ENCODE assay signal across 8 cellular contexts in the genomic region with DNA sequence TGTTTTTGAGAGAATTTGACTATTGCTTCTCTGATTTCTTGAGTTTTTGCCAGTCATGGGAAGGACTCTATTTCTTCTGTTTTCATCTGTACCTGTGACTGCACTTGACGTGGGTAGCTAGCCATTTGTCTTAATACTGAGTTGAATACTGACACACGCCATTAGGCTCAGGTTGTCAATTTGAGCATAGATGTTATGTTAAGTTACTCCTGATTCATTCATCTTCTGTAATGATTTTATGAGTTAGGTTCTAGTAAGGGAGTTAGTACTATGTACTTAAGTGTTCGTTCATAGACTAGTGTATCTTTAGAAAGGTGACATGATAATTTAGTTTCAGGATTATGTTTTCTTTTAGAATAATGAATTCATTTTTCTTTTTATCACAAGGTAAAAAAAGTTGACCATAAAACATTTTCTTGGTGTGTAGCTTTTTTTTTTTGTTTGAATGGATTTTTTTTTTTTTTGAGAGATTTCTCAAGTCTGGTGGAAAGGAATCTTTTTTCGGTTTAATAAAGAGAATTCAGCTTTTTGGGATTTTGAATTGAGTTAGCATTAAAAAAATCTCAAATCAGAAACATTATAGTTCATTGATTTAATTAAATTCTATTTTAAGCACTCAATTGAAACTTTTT. TPM values are rescaled to one million over a fixed set of nuclear protein-coding genes. Genes with fewer than 3 reads are reported as not detected.
DNase-seq lines count a peak whose midpoint lies in the region; ATAC-seq and TF ChIP-seq lines count a peak whose summit lies in the region.

No MANE protein-coding gene starts in this region.

- WGBS in esophagus squamous epithelium, 2 donors, result 50 to 56% methylated on average over 4 of the region's 4 CpGs

- H3K27me3 ChIP-seq in esophagus squamous epithelium (peaks cover 0 to 16% (median 0%) of the 10 kb centered on the region in 4 donors), rectal smooth muscle tissue (ENCODE audit: control insufficient read depth, insufficient read depth, low read length) (no peaks in the 10 kb centered on the region)

- ATAC-seq in HG03025 (IDR thresholded peaks at IDR 0.05; ENCODE audit: low FRiP score, unreplicated experiment) (no peak), HG03354 (IDR thresholded peaks at IDR 0.05; ENCODE audit: poor library complexity, severe bottlenecking, unreplicated experiment) (no peak)

- H3K9me3 ChIP-seq in esophagus squamous epithelium, result no peaks in the 10 kb centered on the region

- H3K4me1 ChIP-seq in esophagus squamous epithelium (peaks cover 5 to 75% (median 21%) of the 10 kb centered on the region in 3 donors), rectal smooth muscle tissue (ENCODE audit: control insufficient read depth, insufficient read depth, low read length) (peaks cover 18% of the 10 kb centered on the region)

- intact Hi-C loops in esophagus squamous epithelium (cut with DNase I), result no loop called here

- no peak overlapping the region for H3K9ac ChIP-seq in rectal smooth muscle tissue (ENCODE audit: low read length)

- H3K27ac ChIP-seq in esophagus squamous epithelium, result peak overlapping the region; percentile 93 to 95 (median 93)
- peak overlapping the region; percentile 72 for H3K27ac ChIP-seq in rectal smooth muscle tissue (ENCODE audit: low read depth, low read length)

- H3K4me3 ChIP-seq in esophagus squamous epithelium, result peak overlapping the region; percentile 59 to 87 (median 82)
- peak overlapping the region; percentile 85 for H3K4me3 ChIP-seq in rectal smooth muscle tissue (ENCODE audit: low read length)

- DNase-seq in DMS 273 (lab: John Stamatoyannopoulos, UW; ENCODE audit: unreplicated experiment) (peak; percentile 32), DMS 273 treated with DMSO at 0.1 percent for 48 hours (lab: John Stamatoyannopoulos, UW) (no peak), RKO (ENCODE audit: low spot score) (peak; percentile 26), esophagus squamous epithelium (lab: John Stamatoyannopoulos, UW) (no peak)
- DNase-seq in stimulated activated CD4-positive, alpha-beta T cell treated with anti-CD3 and anti-CD28 coated beads, Interleukin-12 subunit alpha, Interleukin-12 subunit beta, amount 100 ng/mL, for 4 hours, result no peak

- H3K36me3 ChIP-seq in esophagus squamous epithelium (no peaks in the 10 kb centered on the region), rectal smooth muscle tissue (ENCODE audit: control insufficient read depth, insufficient read depth, low read length) (no peaks in the 10 kb centered on the region)

- no peak for TF ChIP-seq CTCF in esophagus squamous epithelium (IDR thresholded peaks at IDR 0.05)

- no peak for TF ChIP-seq POLR2A in esophagus squamous epithelium (IDR thresholded peaks at IDR 0.05)

RNA-seq across cellular contexts. Expression of gene AFDN, which starts 1.7 kb away (rescaled TPM):
- total RNA-seq in esophagus squamous epithelium, result 100 to 1,000 TPM in 3 of 4 donors, 10 to 100 TPM in 1; 93.8 to 250 (median 204) TPM

Comparison
In these comparisons a context has a peak if more than half of its experiments do, and no peak if none do; other contexts are left out.
1. DNase-seq: peak in DMS 273 (single experiment) and RKO (single experiment); none in DMS 273 treated with DMSO at 0.1 percent for 48 hours (single experiment), esophagus squamous epithelium (single experiment) and stimulated activated CD4-positive, alpha-beta T cell treated with anti-CD3 and anti-CD28 coated beads, Interleukin-12 subunit alpha, Interleukin-12 subunit beta, amount 100 ng/mL, for 4 hours (single experiment).